16 cellular contexts compared by ENCODE assay signal in genomic region chr17:78844301-78845005, GRCh38. TPM values are rescaled to one million over a fixed set of nuclear protein-coding genes. Genes with fewer than 3 reads are reported as not detected.
A peak's percentile ranks its signal among the peaks of the same experiment; 100 is the strongest.
DNase-seq lines count a peak whose midpoint lies in the region; ATAC-seq and TF ChIP-seq lines count a peak whose summit lies in the region.
"Had no signal": no experiment of that assay in that cellular context is flagged by ENCODE, and none has a peak within 500 bp of the region (broad histone marks: within the 10 kb centered on the region; RNA-seq: fewer than 3 reads in every experiment).

No MANE protein-coding gene starts in this region.

- TF ChIP-seq POLR2A in prostate gland (IDR thresholded peaks at IDR 0.05): no peak

- WGBS in prostate gland: 73% methylated on average over 9 of the region's 9 CpGs

- peak; percentile 23 to 39 for DNase-seq in activated T-cell treated with anti-CD3 and anti-CD28 coated beads, Interleukin-2, amount 50 U/mL, for 72 hours
- DNase-seq in activated T-cell treated with anti-CD3 and anti-CD28 coated beads, Interleukin-2, amount 50 U/mL, for 1 hour: no peak
- no peak for DNase-seq in T-helper 2 cell treated with Interferon-gamma antibody and Interleukin-4, amounts not matched to agents 5 μg/mL and 100 μg/mL, for 36 hours (ENCODE audit: low spot score)
- peak; percentile 56 to 60 for DNase-seq in foreskin fibroblast
- peak; percentile 23 for DNase-seq in stimulated activated naive B cell treated with anti-CD40 and anti-IgM and Interleukin-4, amounts not matched to agents 10 μg/mL and 1 μg/mL and 100 μg/mL, for 72 hours
- DNase-seq in prostate gland (ENCODE audit: low spot score): no peak
- no peak for DNase-seq in stimulated activated CD8-positive, alpha-beta memory T cell treated with anti-CD3 and anti-CD28 coated beads, Interleukin-4, amount 100 ng/mL, for 48 hours
- DNase-seq: ACHN; activated CD8-positive, alpha-beta memory T cell treated with anti-CD3 and anti-CD28 coated beads for 24 hours; DND-41; endodermal cell; MG63; OCI-M1; transverse colon had no signal

- H3K9me3 ChIP-seq in prostate gland: no peaks in the 10 kb centered on the region
- H3K9me3 ChIP-seq: MG63, transverse colon had no signal

- H3K4me3 Mint-ChIP-seq in activated T-cell treated with anti-CD3 and anti-CD28 coated beads, Interleukin-2, amount 50 U/mL, for 72 hours: peak overlapping the region; percentile 22 to 35
- H3K4me3 Mint-ChIP-seq in T-helper 2 cell treated with Interferon-gamma antibody and Interleukin-4, amounts not matched to agents 5 μg/mL and 100 μg/mL, for 36 hours: no peak overlapping the region
- H3K4me3 Mint-ChIP-seq in stimulated activated naive B cell treated with anti-CD40 and anti-IgM and Interleukin-4, amounts not matched to agents 10 μg/mL and 1 μg/mL and 100 μg/mL, for 72 hours: peak overlapping the region; percentile 0 to 57
- H3K4me3 Mint-ChIP-seq: endodermal cell had no signal

- TF ChIP-seq CTCF in foreskin fibroblast (IDR thresholded peaks at IDR 0.05; ENCODE audit: low read depth, low read length): no peak
- no peak for TF ChIP-seq CTCF in prostate gland (IDR thresholded peaks at IDR 0.05)

- no peak overlapping the region for H3K4me3 ChIP-seq in foreskin fibroblast (ENCODE audit: low read depth in 1 of 2, low read length in 2 of 2)
- no peak overlapping the region for H3K4me3 ChIP-seq in prostate gland
- H3K4me3 ChIP-seq: MG63, transverse colon had no signal

- H3K36me3 Mint-ChIP-seq in activated T-cell treated with anti-CD3 and anti-CD28 coated beads, Interleukin-2, amount 50 U/mL, for 72 hours (ENCODE audit: insufficient read depth in 2 of 2): peaks cover 0 to 4% of the 10 kb centered on the region in 2 donors
- H3K36me3 Mint-ChIP-seq in T-helper 2 cell treated with Interferon-gamma antibody and Interleukin-4, amounts not matched to agents 5 μg/mL and 100 μg/mL, for 36 hours (ENCODE audit: low read depth): peaks cover 3% of the 10 kb centered on the region
- peaks cover 0 to 2% of the 10 kb centered on the region in 2 donors for H3K36me3 Mint-ChIP-seq in stimulated activated naive B cell treated with anti-CD40 and anti-IgM and Interleukin-4, amounts not matched to agents 10 μg/mL and 1 μg/mL and 100 μg/mL, for 72 hours

- no peaks in the 10 kb centered on the region for H3K27me3 Mint-ChIP-seq in activated T-cell treated with anti-CD3 and anti-CD28 coated beads, Interleukin-2, amount 50 U/mL, for 72 hours (ENCODE audit: low read depth)
- H3K27me3 Mint-ChIP-seq in T-helper 2 cell treated with Interferon-gamma antibody and Interleukin-4, amounts not matched to agents 5 μg/mL and 100 μg/mL, for 36 hours (ENCODE audit: low read depth): no peaks in the 10 kb centered on the region
- no peaks in the 10 kb centered on the region for H3K27me3 Mint-ChIP-seq in stimulated activated naive B cell treated with anti-CD40 and anti-IgM and Interleukin-4, amounts not matched to agents 10 μg/mL and 1 μg/mL and 100 μg/mL, for 72 hours

- ATAC-seq in activated T-cell treated with anti-CD3 and anti-CD28 coated beads, Interleukin-2, amount 50 U/mL, for 72 hours (replicated peaks in 1 of 2): no peak
- no peak for ATAC-seq in stimulated activated naive B cell treated with anti-CD40 and anti-IgM and Interleukin-4, amounts not matched to agents 10 μg/mL and 1 μg/mL and 100 μg/mL, for 72 hours (replicated peaks)
- ATAC-seq in HG03521 (IDR thresholded peaks at IDR 0.05; ENCODE audit: unreplicated experiment): no peak
- ATAC-seq: sciatic nerve had no signal

- H3K9me3 Mint-ChIP-seq in activated T-cell treated with anti-CD3 and anti-CD28 coated beads, Interleukin-2, amount 50 U/mL, for 72 hours: no peaks in the 10 kb centered on the region
- no peaks in the 10 kb centered on the region for H3K9me3 Mint-ChIP-seq in T-helper 2 cell treated with Interferon-gamma antibody and Interleukin-4, amounts not matched to agents 5 μg/mL and 100 μg/mL, for 36 hours
- H3K9me3 Mint-ChIP-seq in stimulated activated naive B cell treated with anti-CD40 and anti-IgM and Interleukin-4, amounts not matched to agents 10 μg/mL and 1 μg/mL and 100 μg/mL, for 72 hours: no peaks in the 10 kb centered on the region
- H3K9me3 Mint-ChIP-seq: endodermal cell had no signal

- H3K27ac ChIP-seq in prostate gland: no peak overlapping the region
- H3K27ac ChIP-seq: transverse colon had no signal

- H3K36me3 ChIP-seq in prostate gland: no peaks in the 10 kb centered on the region
- H3K36me3 ChIP-seq: transverse colon had no signal

- H3K27me3 ChIP-seq in prostate gland (replicated peaks; ENCODE audit: insufficient read depth): no peaks in the 10 kb centered on the region
- H3K27me3 ChIP-seq: MG63, transverse colon had no signal

- H3K4me1 Mint-ChIP-seq in activated T-cell treated with anti-CD3 and anti-CD28 coated beads, Interleukin-2, amount 50 U/mL, for 72 hours (ENCODE audit: low read depth): peaks cover 34% of the 10 kb centered on the region
- peaks cover 17% of the 10 kb centered on the region for H3K4me1 Mint-ChIP-seq in T-helper 2 cell treated with Interferon-gamma antibody and Interleukin-4, amounts not matched to agents 5 μg/mL and 100 μg/mL, for 36 hours (ENCODE audit: low read depth)
- peaks cover 14 to 34% of the 10 kb centered on the region in 2 donors for H3K4me1 Mint-ChIP-seq in stimulated activated naive B cell treated with anti-CD40 and anti-IgM and Interleukin-4, amounts not matched to agents 10 μg/mL and 1 μg/mL and 100 μg/mL, for 72 hours

- H3K27ac Mint-ChIP-seq in activated T-cell treated with anti-CD3 and anti-CD28 coated beads, Interleukin-2, amount 50 U/mL, for 72 hours: peak overlapping the region; percentile 4
- peak overlapping the region; percentile 65 for H3K27ac Mint-ChIP-seq in T-helper 2 cell treated with Interferon-gamma antibody and Interleukin-4, amounts not matched to agents 5 μg/mL and 100 μg/mL, for 36 hours
- H3K27ac Mint-ChIP-seq in stimulated activated naive B cell treated with anti-CD40 and anti-IgM and Interleukin-4, amounts not matched to agents 10 μg/mL and 1 μg/mL and 100 μg/mL, for 72 hours: peak overlapping the region; percentile 0
- H3K27ac Mint-ChIP-seq: endodermal cell had no signal

- intact Hi-C loops in prostate gland (cut with DNase I): no loop called here

- H3K4me1 ChIP-seq in prostate gland (replicated peaks): peaks cover 3% of the 10 kb centered on the region

RNA-seq across cellular contexts. Expression of gene USP36, which starts 3.8 kb away (rescaled TPM):
- total RNA-seq in activated T-cell treated with anti-CD3 and anti-CD28 coated beads, Interleukin-2, amount 50 U/mL, for 72 hours: 100 to 1,000 TPM; 113 to 124 TPM
- total RNA-seq in prostate gland: 10 to 100 TPM; 31.2 to 66.6 TPM

RNA-seq across cellular contexts. Expression of gene CEP295NL, which starts 58.5 kb away (rescaled TPM):
- under 1 TPM; 0.12 to 0.19 TPM for total RNA-seq in activated T-cell treated with anti-CD3 and anti-CD28 coated beads, Interleukin-2, amount 50 U/mL, for 72 hours
- total RNA-seq in prostate gland: 1 to 10 TPM; 2.2 to 8.2 TPM

Comparison
In these comparisons a context has a peak if more than half of its experiments do, and no peak if none do; other contexts are left out.
1. DNase-seq: peak in activated T-cell treated with anti-CD3 and anti-CD28 coated beads, Interleukin-2, amount 50 U/mL, for 72 hours (2 of 2), foreskin fibroblast (2 of 2) and stimulated activated naive B cell treated with anti-CD40 and anti-IgM and Interleukin-4, amounts not matched to agents 10 μg/mL and 1 μg/mL and 100 μg/mL, for 72 hours (single experiment); none in activated T-cell treated with anti-CD3 and anti-CD28 coated beads, Interleukin-2, amount 50 U/mL, for 1 hour (single experiment), T-helper 2 cell treated with Interferon-gamma antibody and Interleukin-4, amounts not matched to agents 5 μg/mL and 100 μg/mL, for 36 hours (single experiment), prostate gland (single experiment) and stimulated activated CD8-positive, alpha-beta memory T cell treated with anti-CD3 and anti-CD28 coated beads, Interleukin-4, amount 100 ng/mL, for 48 hours (single experiment).
2. H3K27ac Mint-ChIP-seq: peak in every context shown above with its lines; median percentile 65 in T-helper 2 cell treated with Interferon-gamma antibody and Interleukin-4, amounts not matched to agents 5 μg/mL and 100 μg/mL, for 36 hours; 4 in activated T-cell treated with anti-CD3 and anti-CD28 coated beads, Interleukin-2, amount 50 U/mL, for 72 hours; 0 in stimulated activated naive B cell treated with anti-CD40 and anti-IgM and Interleukin-4, amounts not matched to agents 10 μg/mL and 1 μg/mL and 100 μg/mL, for 72 hours.